ENCODE assay signal across 9 cellular contexts in the genomic region with DNA sequence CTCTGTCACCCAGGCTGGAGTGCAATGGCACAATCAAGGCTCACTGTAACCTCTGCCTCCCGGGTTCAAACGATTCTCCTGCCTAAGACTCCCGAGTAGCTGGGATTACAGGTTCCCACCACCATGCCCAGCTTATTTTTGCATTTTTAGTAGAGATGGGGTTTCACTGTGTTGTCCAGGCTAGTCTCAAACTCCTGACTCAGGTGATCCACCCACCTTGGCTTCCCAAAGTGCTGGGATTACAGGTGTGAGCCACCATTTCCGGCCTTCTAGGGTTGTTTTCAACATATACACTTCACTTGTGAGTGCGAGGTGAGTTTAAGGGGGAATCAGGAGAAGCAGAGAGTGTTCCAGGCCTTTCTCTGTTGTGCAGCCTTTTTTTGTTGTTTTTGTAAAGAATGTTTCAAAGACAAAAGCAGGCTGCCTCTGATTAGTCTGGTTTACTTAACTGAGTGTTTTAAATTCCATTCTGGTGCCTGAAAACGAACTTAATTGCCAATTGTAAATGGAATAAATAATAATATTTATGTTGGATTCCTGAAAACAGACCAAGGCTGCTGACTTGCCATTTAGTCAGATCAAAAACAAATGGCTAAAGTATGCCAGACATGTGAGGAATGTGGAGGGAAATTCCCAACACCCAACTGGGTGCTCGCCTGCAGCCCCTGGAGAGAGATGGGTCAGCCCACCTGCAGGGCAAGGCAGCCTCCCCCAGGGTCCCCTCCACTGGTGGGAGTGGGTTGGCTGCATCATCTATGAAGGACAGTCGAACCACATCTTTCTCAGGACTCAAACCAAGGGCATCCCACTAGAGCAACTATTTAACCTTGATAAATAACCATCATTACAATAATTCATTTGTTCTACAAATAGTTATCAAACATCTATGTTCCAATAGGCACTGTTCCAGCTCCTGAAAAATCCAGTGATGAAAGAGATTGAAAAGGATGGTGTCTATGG. TPM values are rescaled to one million over a fixed set of nuclear protein-coding genes. Genes with fewer than 3 reads are reported as not detected.
DNase-seq lines count a peak whose midpoint lies in the region; ATAC-seq and TF ChIP-seq lines count a peak whose summit lies in the region.
"Had no signal": no experiment of that assay in that cellular context is flagged by ENCODE, and none has a peak within 500 bp of the region (broad histone marks: within the 10 kb centered on the region; RNA-seq: fewer than 3 reads in every experiment).

No MANE protein-coding gene starts in this region.

- no peaks in the 10 kb centered on the region for H3K36me3 ChIP-seq in IMR-90 (ENCODE audit: control insufficient read depth, insufficient read depth, low read length)
- no peaks in the 10 kb centered on the region for H3K36me3 ChIP-seq in mesodermal cell (ENCODE audit: control insufficient read depth, insufficient read depth, low read length)

- H3K56ac ChIP-seq in IMR-90 (ENCODE audit: extremely low read depth, insufficient read depth, low read length), result peak overlapping the region; percentile 86

- peak overlapping the region; percentile 100 for H3K23ac ChIP-seq in IMR-90 (ENCODE audit: low read depth, low read length)

- H3K4me2 ChIP-seq in IMR-90 (ENCODE audit: low read depth, low read length), result peak overlapping the region; percentile 38

- no TSS peak for BruUV-seq in IMR-90 (replicated peaks; lab: Mats Ljungman, UMichigan)

- no CpG with 5 or more reads among the region's 8 CpGs for WGBS in IMR-90 (ENCODE audit: extremely low coverage in 2 of 2, insufficient read length in 1 of 2), 2 experiments
- WGBS in mesodermal cell (ENCODE audit: insufficient coverage in 2 of 2), 2 experiments, result 87 to 88% methylated on average over 2 to 3 of the region's 8 CpGs

- TF ChIP-seq CTCF in IMR-90 (conservative IDR thresholded peaks at IDR 0.05; ENCODE audit: low read depth, low read length), result no peak

- peak; percentile 89 for DNase-seq in ACHN
- peak; percentile 83 for DNase-seq in IMR-90
- DNase-seq in dermis microvascular lymphatic vessel endothelial cell (ENCODE audit: low read depth in 2 of 2), result peak; percentile 78 to 80
- DNase-seq in D341Med (ENCODE audit: low spot score), result no peak
- no peak for DNase-seq in DMS53 treated with DMSO at 0.1 percent for 48 hours (lab: John Stamatoyannopoulos, UW; ENCODE audit: unreplicated experiment)
- no peak for DNase-seq in NOMO-1 (lab: John Stamatoyannopoulos, UW; ENCODE audit: unreplicated experiment in 2 of 2)
- DNase-seq: NCI-H2107 had no signal

- H3K4ac ChIP-seq in IMR-90 (ENCODE audit: low read depth, low read length), result peak overlapping the region; percentile 100

- CTCF ChIA-PET in IMR-90 (lab: Yijun Ruan, JAX), result no interaction called here

- ATAC-seq in IMR-90 (ENCODE audit: low read depth) (peak; percentile 45), GM18870 (IDR thresholded peaks at IDR 0.05; ENCODE audit: unreplicated experiment) (no peak)

- TF ChIP-seq POLR2A in IMR-90 (IDR thresholded peaks at IDR 0.05; ENCODE audit: low read depth, low read length), result no peak

- no peak overlapping the region for H3K4me3 ChIP-seq in IMR-90 (ENCODE audit: insufficient read depth, low read depth, low read length)
- H3K4me3 ChIP-seq in mesodermal cell (ENCODE audit: extremely low read depth, insufficient read depth, low read length, poor library complexity, severe bottlenecking), result no peak overlapping the region

- H2BK5ac ChIP-seq in IMR-90 (ENCODE audit: low read depth, low read length, poor library complexity, severe bottlenecking), result peak overlapping the region; percentile 100

- peak overlapping the region; percentile 87 for H2AK9ac ChIP-seq in IMR-90 (replicated peaks; ENCODE audit: low read depth, low read length, poor library complexity)

- H3K9me3 ChIP-seq in IMR-90 (ENCODE audit: control insufficient read depth, insufficient read depth, low read length), result no peaks in the 10 kb centered on the region
- no peaks in the 10 kb centered on the region for H3K9me3 ChIP-seq in mesodermal cell (ENCODE audit: control insufficient read depth, low read length)

- H2BK15ac ChIP-seq in IMR-90 (ENCODE audit: low read depth, low read length), result peak overlapping the region; percentile 93

- H3K27ac ChIP-seq in IMR-90 (ENCODE audit: insufficient read depth, low read length) (peak overlapping the region; percentile 98), mesodermal cell (ENCODE audit: low read depth, low read length, severe bottlenecking) (peak overlapping the region; percentile 97)

- no peaks in the 10 kb centered on the region for H3K27me3 ChIP-seq in IMR-90 (ENCODE audit: control insufficient read depth, insufficient read depth, low read length)

- peak overlapping the region; percentile 67 for H2AFZ ChIP-seq in IMR-90 (replicated peaks; ENCODE audit: low read length, poor library complexity)

- peak overlapping the region; percentile 100 for H2BK120ac ChIP-seq in IMR-90 (ENCODE audit: low read depth, low read length)

- H3K9me1 ChIP-seq in IMR-90 (ENCODE audit: insufficient read depth, low read length), result peaks cover 8% of the 10 kb centered on the region

- POLR2A ChIA-PET in IMR-90 (lab: Charles Lee; ENCODE audit: unreplicated experiment), result no interaction called here

- peak overlapping the region; percentile 89 for H4K5ac ChIP-seq in IMR-90 (ENCODE audit: low read depth, low read length)

- H4K91ac ChIP-seq in IMR-90 (ENCODE audit: insufficient read depth, low read depth, low read length), result peak overlapping the region; percentile 99

- H4K8ac ChIP-seq in IMR-90 (ENCODE audit: low read depth in 2 of 2, low read length in 2 of 2), result peak overlapping the region; percentile 96 to 99

- H2BK20ac ChIP-seq in IMR-90 (ENCODE audit: low read depth, low read length), result peak overlapping the region; percentile 100

- intact Hi-C loops in IMR-90 (cut with micrococcal nuclease), result no loop called here

- H3K14ac ChIP-seq in IMR-90 (replicated peaks; ENCODE audit: low read depth, low read length), result peak overlapping the region; percentile 89

- no peaks in the 10 kb centered on the region for H4K20me1 ChIP-seq in IMR-90 (ENCODE audit: insufficient read depth, low read length)

- in situ Hi-C loops in ACHN (cut with HindIII; ENCODE audit: low pct_ligation_motif_present, low pct_unique_long_range_greater_than_20kb, low sequenced_read_pairs), result no loop called here
- in situ Hi-C loops in IMR-90 (cut with MboI; ENCODE audit: low sequenced_read_pairs), result no loop called here

- H3K79me1 ChIP-seq in IMR-90 (ENCODE audit: low read depth in 1 of 2, low read length in 2 of 2), result peaks cover 0 to 38% of the 10 kb centered on the region in 2 experiments; a peak in 3 of 4 replicates

- peaks cover 21% of the 10 kb centered on the region for H3K4me1 ChIP-seq in IMR-90 (ENCODE audit: control insufficient read depth, insufficient read depth, low read length)
- H3K4me1 ChIP-seq in mesodermal cell (ENCODE audit: control insufficient read depth, insufficient read depth, low read length, poor library complexity, severe bottlenecking), result peaks cover 34% of the 10 kb centered on the region

- dilution Hi-C loops in IMR-90 (cut with HindIII; ENCODE audit: low sequenced_read_pairs, unreplicated experiment), result no loop called here

- peak overlapping the region; percentile 97 for H3K18ac ChIP-seq in IMR-90 (ENCODE audit: low read depth, low read length)

- TF ChIP-seq RAD21 in IMR-90 (IDR thresholded peaks at IDR 0.05; ENCODE audit: low read length), result no peak

- peak overlapping the region; percentile 94 for H2AK5ac ChIP-seq in IMR-90 (ENCODE audit: low read depth, low read length)

- peak overlapping the region; percentile 43 for H3K9ac ChIP-seq in IMR-90 (ENCODE audit: low read depth, low read length)

TF ChIP-seq in IMR-90, 13 proteins besides CTCF, POLR2A, EP300 and RAD21:
- TF ChIP-seq CEBPB (IDR thresholded peaks at IDR 0.05; ENCODE audit: low read depth, low read length), result no peak
- no peak for TF ChIP-seq CHD1 (IDR thresholded peaks at IDR 0.05; ENCODE audit: low read depth, low read length)
- 0 out of 2 replicates have a peak, but pooled peaks have one; percentile 53 for TF ChIP-seq MAZ (IDR thresholded peaks at IDR 0.05; ENCODE audit: borderline replicate concordance, low read depth, low read length)
- peak; percentile 27; the same call in 1 of the 2 replicates for TF ChIP-seq MAFK (IDR thresholded peaks at IDR 0.05; ENCODE audit: low read depth, low read length)

RNA-seq across cellular contexts. Expression of a gene that starts 4.6 kb away (rescaled TPM):
- 71.2 and 74.4 TPM in 2 replicates for total RNA-seq in IMR-90 (2012; rRNA removed)
- polyA plus RNA-seq in IMR-90 (2012; rRNA removed), result 148 and 165 TPM in 2 replicates
- polyA plus RNA-seq in IMR-90 (2012; cell fraction: cytosol; rRNA removed), result 129 and 158 TPM in 2 replicates
- 168 and 358 TPM in 2 replicates for polyA plus RNA-seq in IMR-90 (2012; cell fraction: nucleus; rRNA removed; ENCODE audit: low replicate concordance)
- total RNA-seq in dermis microvascular lymphatic vessel endothelial cell, result 65.1 and 72.2 TPM in 2 replicates
- polyA plus RNA-seq in mesodermal cell (2013, experiment 1 of 2), result 75.1 TPM
- 70.1 TPM for polyA plus RNA-seq in mesodermal cell (2013, experiment 2 of 2)

RNA-seq across cellular contexts. Expression of a gene that starts 10.8 kb away (rescaled TPM):
- total RNA-seq in IMR-90 (2012; rRNA removed) (35.6 and 37.6 TPM in 2 replicates), dermis microvascular lymphatic vessel endothelial cell (37.5 and 57.9 TPM in 2 replicates)
- 72.3 and 81.6 TPM in 2 replicates for polyA plus RNA-seq in IMR-90 (2012; rRNA removed)
- 45.0 and 67.7 TPM in 2 replicates for polyA plus RNA-seq in IMR-90 (2012; cell fraction: cytosol; rRNA removed)
- polyA plus RNA-seq in IMR-90 (2012; cell fraction: nucleus; rRNA removed; ENCODE audit: low replicate concordance), result 104 and 165 TPM in 2 replicates
- 41.0 TPM for polyA plus RNA-seq in mesodermal cell (2013, experiment 1 of 2)
- 41.3 TPM for polyA plus RNA-seq in mesodermal cell (2013, experiment 2 of 2)

RNA-seq across cellular contexts. Expression of a gene that starts 49.8 kb away (rescaled TPM):
- 0.18 and 0.28 TPM in 2 replicates for total RNA-seq in IMR-90 (2012; rRNA removed)
- polyA plus RNA-seq in IMR-90 (2012; rRNA removed), result 0.44 and 0.53 TPM in 2 replicates
- polyA plus RNA-seq in IMR-90 (2012; cell fraction: cytosol; rRNA removed), result 0.36 and 1.0 TPM in 2 replicates
- 1.0 and 2.5 TPM in 2 replicates for polyA plus RNA-seq in IMR-90 (2012; cell fraction: nucleus; rRNA removed; ENCODE audit: low replicate concordance)
- total RNA-seq in dermis microvascular lymphatic vessel endothelial cell, result 0.64 and 1.3 TPM in 2 replicates
- polyA plus RNA-seq in mesodermal cell (2013, experiment 1 of 2), result 0.18 TPM
- polyA plus RNA-seq in mesodermal cell (2013, experiment 2 of 2), result 0.46 TPM

Comparison
In these comparisons a context has a peak if more than half of its experiments do, and no peak if none do; other contexts are left out.
1. DNase-seq: peak in ACHN (single experiment), IMR-90 (single experiment) and dermis microvascular lymphatic vessel endothelial cell (2 of 2); none in D341Med (single experiment), DMS53 treated with DMSO at 0.1 percent for 48 hours (single experiment) and NOMO-1 (0 of 2).